In the genomic region with DNA sequence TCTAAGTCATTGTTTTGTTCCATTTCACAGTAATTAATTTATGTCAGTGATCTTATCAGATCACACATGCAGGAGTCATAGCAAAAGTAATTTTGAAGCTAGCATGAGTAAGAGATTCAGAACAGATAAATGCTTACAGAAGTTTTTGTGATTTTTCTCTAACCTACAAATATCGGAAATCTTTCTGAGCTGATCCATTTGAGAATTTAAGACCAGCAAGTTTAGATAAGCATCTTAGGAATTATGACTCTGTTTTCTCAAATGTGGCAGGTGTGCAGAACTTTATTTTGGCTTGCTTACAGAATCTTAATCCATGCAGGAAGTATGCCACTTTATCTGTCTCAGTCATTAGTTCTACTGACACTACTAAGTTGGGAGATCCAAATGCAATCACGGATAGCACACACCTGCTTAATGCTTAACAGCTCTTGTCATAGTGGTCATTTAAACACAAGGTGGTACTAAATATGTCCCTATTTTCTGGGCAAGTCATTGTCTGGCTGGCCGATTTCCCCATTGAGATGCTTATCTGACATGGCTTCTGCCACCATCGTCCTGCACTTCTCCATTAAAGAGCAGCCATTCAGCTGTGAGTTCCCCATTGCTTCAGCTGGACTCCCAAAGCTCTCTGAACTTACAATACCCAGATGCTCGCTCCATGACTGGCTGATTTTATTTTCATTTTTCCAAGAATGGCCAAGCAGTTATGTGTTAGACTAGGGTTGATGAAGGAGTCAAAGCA, we compare ENCODE assay signal across 1 cellular context.
TF ChIP-seq lines count a peak whose summit lies in the region.

No MANE protein-coding gene starts in this region.

TF ChIP-seq in GM23338, 12 proteins besides CTCF, POLR2A, EP300 and RAD21:
- TF ChIP-seq, protein P1, sequence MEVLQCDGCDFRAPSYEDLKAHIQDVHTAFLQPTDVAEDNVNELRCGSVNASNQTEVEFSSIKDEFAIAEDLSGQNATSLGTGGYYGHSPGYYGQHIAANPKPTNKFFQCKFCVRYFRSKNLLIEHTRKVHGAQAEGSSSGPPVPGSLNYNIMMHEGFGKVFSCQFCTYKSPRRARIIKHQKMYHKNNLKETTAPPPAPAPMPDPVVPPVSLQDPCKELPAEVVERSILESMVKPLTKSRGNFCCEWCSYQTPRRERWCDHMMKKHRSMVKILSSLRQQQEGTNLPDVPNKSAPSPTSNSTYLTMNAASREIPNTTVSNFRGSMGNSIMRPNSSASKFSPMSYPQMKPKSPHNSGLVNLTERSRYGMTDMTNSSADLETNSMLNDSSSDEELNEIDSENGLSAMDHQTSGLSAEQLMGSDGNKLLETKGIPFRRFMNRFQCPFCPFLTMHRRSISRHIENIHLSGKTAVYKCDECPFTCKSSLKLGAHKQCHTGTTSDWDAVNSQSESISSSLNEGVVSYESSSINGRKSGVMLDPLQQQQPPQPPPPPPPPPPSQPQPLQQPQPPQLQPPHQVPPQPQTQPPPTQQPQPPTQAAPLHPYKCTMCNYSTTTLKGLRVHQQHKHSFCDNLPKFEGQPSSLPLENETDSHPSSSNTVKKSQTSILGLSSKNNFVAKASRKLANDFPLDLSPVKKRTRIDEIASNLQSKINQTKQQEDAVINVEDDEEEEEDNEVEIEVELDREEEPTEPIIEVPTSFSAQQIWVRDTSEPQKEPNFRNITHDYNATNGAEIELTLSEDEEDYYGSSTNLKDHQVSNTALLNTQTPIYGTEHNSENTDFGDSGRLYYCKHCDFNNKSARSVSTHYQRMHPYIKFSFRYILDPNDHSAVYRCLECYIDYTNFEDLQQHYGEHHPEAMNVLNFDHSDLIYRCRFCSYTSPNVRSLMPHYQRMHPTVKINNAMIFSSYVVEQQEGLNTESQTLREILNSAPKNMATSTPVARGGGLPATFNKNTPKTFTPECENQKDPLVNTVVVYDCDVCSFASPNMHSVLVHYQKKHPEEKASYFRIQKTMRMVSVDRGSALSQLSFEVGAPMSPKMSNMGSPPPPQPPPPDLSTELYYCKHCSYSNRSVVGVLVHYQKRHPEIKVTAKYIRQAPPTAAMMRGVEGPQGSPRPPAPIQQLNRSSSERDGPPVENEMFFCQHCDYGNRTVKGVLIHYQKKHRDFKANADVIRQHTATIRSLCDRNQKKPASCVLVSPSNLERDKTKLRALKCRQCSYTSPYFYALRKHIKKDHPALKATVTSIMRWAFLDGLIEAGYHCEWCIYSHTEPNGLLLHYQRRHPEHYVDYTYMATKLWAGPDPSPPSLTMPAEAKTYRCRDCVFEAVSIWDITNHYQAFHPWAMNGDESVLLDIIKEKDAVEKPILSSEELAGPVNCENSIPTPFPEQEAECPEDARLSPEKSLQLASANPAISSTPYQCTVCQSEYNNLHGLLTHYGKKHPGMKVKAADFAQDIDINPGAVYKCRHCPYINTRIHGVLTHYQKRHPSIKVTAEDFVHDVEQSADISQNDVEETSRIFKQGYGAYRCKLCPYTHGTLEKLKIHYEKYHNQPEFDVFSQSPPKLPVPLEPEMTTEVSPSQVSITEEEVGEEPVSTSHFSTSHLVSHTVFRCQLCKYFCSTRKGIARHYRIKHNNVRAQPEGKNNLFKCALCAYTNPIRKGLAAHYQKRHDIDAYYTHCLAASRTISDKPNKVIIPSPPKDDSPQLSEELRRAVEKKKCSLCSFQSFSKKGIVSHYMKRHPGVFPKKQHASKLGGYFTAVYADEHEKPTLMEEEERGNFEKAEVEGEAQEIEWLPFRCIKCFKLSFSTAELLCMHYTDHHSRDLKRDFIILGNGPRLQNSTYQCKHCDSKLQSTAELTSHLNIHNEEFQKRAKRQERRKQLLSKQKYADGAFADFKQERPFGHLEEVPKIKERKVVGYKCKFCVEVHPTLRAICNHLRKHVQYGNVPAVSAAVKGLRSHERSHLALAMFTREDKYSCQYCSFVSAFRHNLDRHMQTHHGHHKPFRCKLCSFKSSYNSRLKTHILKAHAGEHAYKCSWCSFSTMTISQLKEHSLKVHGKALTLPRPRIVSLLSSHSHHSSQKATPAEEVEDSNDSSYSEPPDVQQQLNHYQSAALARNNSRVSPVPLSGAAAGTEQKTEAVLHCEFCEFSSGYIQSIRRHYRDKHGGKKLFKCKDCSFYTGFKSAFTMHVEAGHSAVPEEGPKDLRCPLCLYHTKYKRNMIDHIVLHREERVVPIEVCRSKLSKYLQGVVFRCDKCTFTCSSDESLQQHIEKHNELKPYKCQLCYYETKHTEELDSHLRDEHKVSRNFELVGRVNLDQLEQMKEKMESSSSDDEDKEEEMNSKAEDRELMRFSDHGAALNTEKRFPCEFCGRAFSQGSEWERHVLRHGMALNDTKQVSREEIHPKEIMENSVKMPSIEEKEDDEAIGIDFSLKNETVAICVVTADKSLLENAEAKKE (CRISPR knock-in tag; IDR thresholded peaks at IDR 0.05) = no peak
- TF ChIP-seq ZNF331 (CRISPR knock-in tag; IDR thresholded peaks at IDR 0.05; ENCODE audit: low read depth) (no peak), POLR2AphosphoS5 (IDR thresholded peaks at IDR 0.05; ENCODE audit: low read depth) (no peak), JUNB (IDR thresholded peaks at IDR 0.05; ENCODE audit: unreplicated experiment) (no peak), STAT1 (IDR thresholded peaks at IDR 0.05; ENCODE audit: unreplicated experiment) (no peak), ZNF114 (CRISPR knock-in tag; IDR thresholded peaks at IDR 0.05) (no peak), EZH2phosphoT487 (IDR thresholded peaks at IDR 0.05; ENCODE audit: unreplicated experiment) (no peak), NANOG (IDR thresholded peaks at IDR 0.05; ENCODE audit: borderline replicate concordance) (no peak), CREB1 (CRISPR knock-in tag; IDR thresholded peaks at IDR 0.05; ENCODE audit: low read depth) (no peak), EZH2 (IDR thresholded peaks at IDR 0.05; ENCODE audit: low read depth, unreplicated experiment) (no peak)
- TF ChIP-seq, protein P2, sequence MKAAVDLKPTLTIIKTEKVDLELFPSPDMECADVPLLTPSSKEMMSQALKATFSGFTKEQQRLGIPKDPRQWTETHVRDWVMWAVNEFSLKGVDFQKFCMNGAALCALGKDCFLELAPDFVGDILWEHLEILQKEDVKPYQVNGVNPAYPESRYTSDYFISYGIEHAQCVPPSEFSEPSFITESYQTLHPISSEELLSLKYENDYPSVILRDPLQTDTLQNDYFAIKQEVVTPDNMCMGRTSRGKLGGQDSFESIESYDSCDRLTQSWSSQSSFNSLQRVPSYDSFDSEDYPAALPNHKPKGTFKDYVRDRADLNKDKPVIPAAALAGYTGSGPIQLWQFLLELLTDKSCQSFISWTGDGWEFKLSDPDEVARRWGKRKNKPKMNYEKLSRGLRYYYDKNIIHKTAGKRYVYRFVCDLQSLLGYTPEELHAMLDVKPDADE (IDR thresholded peaks at IDR 0.05) = no peak
- TF ChIP-seq, protein P3, sequence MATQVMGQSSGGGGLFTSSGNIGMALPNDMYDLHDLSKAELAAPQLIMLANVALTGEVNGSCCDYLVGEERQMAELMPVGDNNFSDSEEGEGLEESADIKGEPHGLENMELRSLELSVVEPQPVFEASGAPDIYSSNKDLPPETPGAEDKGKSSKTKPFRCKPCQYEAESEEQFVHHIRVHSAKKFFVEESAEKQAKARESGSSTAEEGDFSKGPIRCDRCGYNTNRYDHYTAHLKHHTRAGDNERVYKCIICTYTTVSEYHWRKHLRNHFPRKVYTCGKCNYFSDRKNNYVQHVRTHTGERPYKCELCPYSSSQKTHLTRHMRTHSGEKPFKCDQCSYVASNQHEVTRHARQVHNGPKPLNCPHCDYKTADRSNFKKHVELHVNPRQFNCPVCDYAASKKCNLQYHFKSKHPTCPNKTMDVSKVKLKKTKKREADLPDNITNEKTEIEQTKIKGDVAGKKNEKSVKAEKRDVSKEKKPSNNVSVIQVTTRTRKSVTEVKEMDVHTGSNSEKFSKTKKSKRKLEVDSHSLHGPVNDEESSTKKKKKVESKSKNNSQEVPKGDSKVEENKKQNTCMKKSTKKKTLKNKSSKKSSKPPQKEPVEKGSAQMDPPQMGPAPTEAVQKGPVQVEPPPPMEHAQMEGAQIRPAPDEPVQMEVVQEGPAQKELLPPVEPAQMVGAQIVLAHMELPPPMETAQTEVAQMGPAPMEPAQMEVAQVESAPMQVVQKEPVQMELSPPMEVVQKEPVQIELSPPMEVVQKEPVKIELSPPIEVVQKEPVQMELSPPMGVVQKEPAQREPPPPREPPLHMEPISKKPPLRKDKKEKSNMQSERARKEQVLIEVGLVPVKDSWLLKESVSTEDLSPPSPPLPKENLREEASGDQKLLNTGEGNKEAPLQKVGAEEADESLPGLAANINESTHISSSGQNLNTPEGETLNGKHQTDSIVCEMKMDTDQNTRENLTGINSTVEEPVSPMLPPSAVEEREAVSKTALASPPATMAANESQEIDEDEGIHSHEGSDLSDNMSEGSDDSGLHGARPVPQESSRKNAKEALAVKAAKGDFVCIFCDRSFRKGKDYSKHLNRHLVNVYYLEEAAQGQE (IDR thresholded peaks at IDR 0.05; ENCODE audit: unreplicated experiment) = no peak
TF ChIP-seq in GM23338: peak in this region for 0.
